In the genomic region with DNA sequence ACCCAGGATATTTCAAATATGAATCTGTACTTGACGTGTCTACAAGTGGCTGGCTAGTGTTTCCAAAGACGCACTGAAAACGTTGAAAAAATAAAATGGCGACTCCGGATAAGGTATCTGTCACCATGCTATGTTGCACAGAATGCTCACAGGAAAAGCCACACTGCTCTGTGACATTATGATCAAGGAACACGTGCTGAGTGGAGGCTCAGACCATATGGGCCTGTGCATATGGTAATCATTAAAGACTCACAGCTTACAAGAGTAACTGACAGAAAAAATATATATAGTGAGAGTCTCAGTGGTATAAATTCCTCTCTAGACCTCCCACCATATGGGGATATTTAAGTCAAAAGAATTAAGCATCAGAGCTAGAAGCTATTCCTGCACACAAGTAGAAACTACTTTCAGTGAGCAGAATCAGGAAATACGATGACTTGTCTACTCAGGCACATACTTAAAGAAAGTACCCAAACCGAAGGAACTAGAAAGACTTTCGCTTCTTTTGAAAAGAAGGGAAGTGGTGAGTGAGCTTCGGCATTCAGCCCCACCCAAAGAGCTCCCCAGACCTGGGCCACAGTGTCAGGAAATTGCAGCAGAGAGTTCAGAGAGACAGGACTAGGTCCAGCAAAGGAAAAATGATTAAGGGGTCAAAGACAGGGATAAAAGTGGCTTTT, we compare ENCODE assay signal across 8 cellular contexts.
A peak's percentile ranks its signal among the peaks of the same experiment; 100 is the strongest.
DNase-seq lines count a peak whose midpoint lies in the region; ATAC-seq and TF ChIP-seq lines count a peak whose summit lies in the region.

No MANE protein-coding gene starts in this region.

- ATAC-seq in GM18511 (IDR thresholded peaks at IDR 0.05; ENCODE audit: unreplicated experiment) (peak; percentile 98), HG02798 (IDR thresholded peaks at IDR 0.05; ENCODE audit: poor library complexity, unreplicated experiment) (peak; percentile 81)

- H3K27ac ChIP-seq in Peyer's patch = peak overlapping the region; percentile 35 to 69 (median 52)
- no peak overlapping the region for H3K27ac ChIP-seq in brain microvascular endothelial cell
- H3K27ac ChIP-seq in vagina = no peak overlapping the region

- intact Hi-C loops in vagina (cut with DNase I) = no loop called here

- in situ Hi-C loops in brain microvascular endothelial cell (cut with HindIII; ENCODE audit: low pct_ligation_motif_present, low sequenced_read_pairs) = no loop called here

- H3K4me1 Mint-ChIP-seq in activated naive CD8-positive, alpha-beta T cell (ENCODE audit: low read depth) = peaks cover 55% of the 10 kb centered on the region
- H3K4me1 Mint-ChIP-seq in mesothelial cell of epicardium = peaks cover 3% of the 10 kb centered on the region

- H3K4me1 ChIP-seq in Peyer's patch (peaks cover 0 to 36% (median 5%) of the 10 kb centered on the region in 4 donors), vagina (no peaks in the 10 kb centered on the region)

- H3K4me3 Mint-ChIP-seq in activated naive CD8-positive, alpha-beta T cell = peak overlapping the region; percentile 78
- H3K4me3 Mint-ChIP-seq in mesothelial cell of epicardium = no peak overlapping the region

- peaks cover 2% of the 10 kb centered on the region for H3K36me3 Mint-ChIP-seq in activated naive CD8-positive, alpha-beta T cell
- no peaks in the 10 kb centered on the region for H3K36me3 Mint-ChIP-seq in mesothelial cell of epicardium

- H3K27me3 ChIP-seq in Peyer's patch (no peaks in the 10 kb centered on the region), brain microvascular endothelial cell (replicated peaks) (no peaks in the 10 kb centered on the region), vagina (no peaks in the 10 kb centered on the region)

- TF ChIP-seq POLR2A in Peyer's patch (IDR thresholded peaks at IDR 0.05) (no peak), vagina (IDR thresholded peaks at IDR 0.05) (no peak)

- H3K9me3 ChIP-seq in Peyer's patch (no peaks in the 10 kb centered on the region), vagina (no peaks in the 10 kb centered on the region)

- DNase-seq in Peyer's patch (peak in 2 of 3 donors; percentile 66 to 83), brain microvascular endothelial cell (no peak), vagina (ENCODE audit: extremely low spot score in 2 of 2) (no peak), mesothelial cell of epicardium (ENCODE audit: low spot score in 2 of 2, unreplicated experiment in 2 of 2) (no peak)
- DNase-seq in stimulated activated CD4-positive, alpha-beta T cell treated with anti-CD3 and anti-CD28 coated beads, Interleukin-12 subunit alpha, Interleukin-12 subunit beta, amount 100 ng/mL, for 4 hours = peak; percentile 34

- peak overlapping the region; percentile 92 for H3K27ac Mint-ChIP-seq in activated naive CD8-positive, alpha-beta T cell
- H3K27ac Mint-ChIP-seq in mesothelial cell of epicardium = no peak overlapping the region

- H3K27me3 Mint-ChIP-seq in activated naive CD8-positive, alpha-beta T cell = no peaks in the 10 kb centered on the region
- peaks cover 2% of the 10 kb centered on the region for H3K27me3 Mint-ChIP-seq in mesothelial cell of epicardium (ENCODE audit: low read depth)

- no peaks in the 10 kb centered on the region for H3K9me3 Mint-ChIP-seq in activated naive CD8-positive, alpha-beta T cell (ENCODE audit: low read depth)
- no peaks in the 10 kb centered on the region for H3K9me3 Mint-ChIP-seq in mesothelial cell of epicardium

- H3K4me3 ChIP-seq in Peyer's patch (no peak overlapping the region), brain microvascular endothelial cell (ENCODE audit: low read depth, low read length) (no peak overlapping the region), vagina (no peak overlapping the region)

- TF ChIP-seq CTCF in Peyer's patch (IDR thresholded peaks at IDR 0.05) (no peak), brain microvascular endothelial cell (IDR thresholded peaks at IDR 0.05; ENCODE audit: low read depth, low read length, missing control alignments) (no peak), vagina (IDR thresholded peaks at IDR 0.05) (no peak), mesothelial cell of epicardium (IDR thresholded peaks at IDR 0.05; ENCODE audit: unreplicated experiment) (no peak)

- H3K36me3 ChIP-seq in Peyer's patch (no peaks in the 10 kb centered on the region), brain microvascular endothelial cell (replicated peaks) (no peaks in the 10 kb centered on the region), vagina (no peaks in the 10 kb centered on the region)

Comparison
In these comparisons a context has a peak if more than half of its experiments do, and no peak if none do; other contexts are left out.
1. DNase-seq: peak in Peyer's patch (2 of 3) and stimulated activated CD4-positive, alpha-beta T cell treated with anti-CD3 and anti-CD28 coated beads, Interleukin-12 subunit alpha, Interleukin-12 subunit beta, amount 100 ng/mL, for 4 hours (single experiment); none in brain microvascular endothelial cell (single experiment), vagina (0 of 2) and mesothelial cell of epicardium (0 of 2).
2. H3K27ac ChIP-seq: peak in Peyer's patch (4 of 4); none in brain microvascular endothelial cell (single experiment) and vagina (single experiment).